In the genomic region with DNA sequence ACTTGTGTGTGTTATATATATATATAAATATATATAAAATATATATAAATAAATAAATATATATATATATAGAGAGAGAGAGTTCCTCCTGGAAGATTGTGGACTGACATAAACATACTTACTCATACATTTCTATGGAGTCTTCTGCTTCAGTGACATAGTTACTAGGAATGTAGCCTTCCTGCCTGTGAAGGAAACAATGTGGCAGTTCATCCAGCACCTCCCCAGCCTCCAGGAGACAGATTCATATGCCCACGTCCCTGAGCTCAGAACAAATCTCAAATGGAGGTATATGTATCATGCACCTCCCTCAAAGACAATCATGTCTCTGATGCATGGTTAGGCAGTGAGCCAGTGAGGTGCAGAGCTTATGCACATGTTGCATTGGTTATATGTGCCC, we compare ENCODE assay signal across 18 cellular contexts. TPM values are rescaled to one million over a fixed set of nuclear protein-coding genes. Genes with fewer than 3 reads are reported as not detected.
"Had no signal": no experiment of that assay in that cellular context is flagged by ENCODE, and none has a peak within 500 bp of the region (broad histone marks: within the 10 kb centered on the region; RNA-seq: fewer than 3 reads in every experiment).

No MANE protein-coding gene starts in this region.

- H3K4me3 ChIP-seq: heart right ventricle, neural progenitor cell, transverse colon, uterus had no signal

- H3K4me1 ChIP-seq: heart right ventricle, neural progenitor cell, transverse colon, uterus had no signal

- ATAC-seq: heart right ventricle; naive thymus-derived CD4-positive, alpha-beta T cell had no signal

- DNase-seq: activated CD4-positive, alpha-beta T cell treated with anti-CD3 and anti-CD28 coated beads for 1 hour; activated CD4-positive, alpha-beta T cell treated with anti-CD3 and anti-CD28 coated beads, Interleukin-2, amount 50 U/mL, for 48 hours; activated naive CD8-positive, alpha-beta T cell treated with anti-CD3 and anti-CD28 coated beads for 36 hours; activated T-cell treated with anti-CD3 and anti-CD28 coated beads for 4 hours; amniotic stem cell; endodermal cell; heart right ventricle; immature natural killer cell; mesendoderm; naive thymus-derived CD4-positive, alpha-beta T cell; stimulated activated CD4-positive, alpha-beta T cell treated with anti-CD3 and anti-CD28 coated beads, Interleukin-2, amount 100 ng/mL, for 24 hours; transverse colon; uterus had no signal

- H3K4me2 ChIP-seq: neural progenitor cell had no signal

- H3K27me3 ChIP-seq: neural progenitor cell, transverse colon, uterus had no signal

- H3K9me3 ChIP-seq: heart right ventricle, transverse colon, uterus had no signal

- H3K27ac ChIP-seq: heart right ventricle, neural progenitor cell, transverse colon, uterus, VCaP had no signal

RNA-seq across cellular contexts. Expression of a gene that starts 26.0 kb away (rescaled TPM):
- total RNA-seq: activated T-helper 1 cell treated with anti-CD3 and anti-CD28 coated beads, Interleukin-12 subunit alpha, Interleukin-12 subunit beta, Interleukin-2, Interleukin-4 antibody, amounts not matched to agents 30 ng/mL and 10 ng/mL and 1 ng/mL, durations not matched to agents 14 hours and 24 hours and 36 hours; osteoblast; progenitor cell of endocrine pancreas had no signal
